Comparison of ENCODE assay signal across 5 cellular contexts in the genomic region with DNA sequence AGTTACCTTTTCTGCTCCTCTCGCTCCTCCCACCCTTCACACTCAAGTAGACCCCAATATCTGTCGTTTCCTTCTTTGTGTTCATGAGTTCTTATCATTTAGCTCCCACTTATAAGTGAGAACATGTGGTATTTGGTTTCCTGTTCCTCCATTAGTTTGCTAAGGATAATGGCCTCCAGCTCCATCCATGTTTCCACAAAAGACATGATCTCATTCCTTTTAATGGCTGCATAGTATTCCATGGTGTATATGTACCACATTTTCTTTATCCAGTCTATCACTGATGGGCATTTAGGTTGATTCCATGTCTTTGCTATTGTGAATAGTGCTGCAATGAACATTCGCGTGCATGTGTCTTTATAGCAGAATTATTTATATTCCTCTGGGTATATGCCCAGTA.
DNase-seq lines count a peak whose midpoint lies in the region; ATAC-seq, FAIRE-seq and TF ChIP-seq lines count a peak whose summit lies in the region.
"Not testable (repeated sequence)": the region's sequence is repeated elsewhere in the genome, so short reads cannot be mapped to it uniquely, and the experiment has no call there.

No MANE protein-coding gene starts in this region.

- H3K9me3 Mint-ChIP-seq in MCF 10A (ENCODE audit: unreplicated experiment): not testable (repeated sequence)

- H3K79me2 ChIP-seq in hepatocyte: not testable (repeated sequence)

- not testable (repeated sequence) for H3K36me3 ChIP-seq in HEK293 (ENCODE audit: control insufficient read depth in 2 of 2, insufficient read depth in 1 of 2, low read length in 2 of 2); Panc1 (ENCODE audit: control insufficient read depth, insufficient read depth, low read length); hepatocyte (replicated peaks; ENCODE audit: insufficient read depth, low read depth)

- BruUV-seq in Panc1 (replicated peaks; lab: Mats Ljungman, UMichigan); MCF 10A (replicated peaks; lab: Mats Ljungman, UMichigan): not testable (repeated sequence)

- CTCF ChIA-PET in A549 (lab: Yijun Ruan, JAX): interaction anchor here (1.1 to 1.6 kb wide), 4 partner anchors 9 to 806 kb away, joined by 4 to 5 read pairs (median 4); no protein-coding TSS in a partner anchor
- CTCF ChIA-PET in HEK293 (lab: Yijun Ruan, JAX): interaction anchor here (1.5 kb wide), 1 partner anchor 63 kb away, joined by 9 read pairs; no protein-coding TSS in a partner anchor
- CTCF ChIA-PET in Panc1 (lab: Charles Lee): not testable (repeated sequence)
- CTCF ChIA-PET in MCF 10A (lab: Yijun Ruan, JAX): interaction anchor here (0.9 kb wide), 2 partner anchors 55 to 805 kb away, joined by 3 read pairs; no protein-coding TSS in a partner anchor

- POLR2A ChIA-PET in A549 (lab: Yijun Ruan, JAX): interaction anchor here (1.0 to 2.7 kb wide), 2 partner anchors 73 to 91 kb away, joined by 3 to 16 read pairs; a partner anchor contains a TSS
- POLR2A ChIA-PET in HEK293 (lab: Yijun Ruan, JAX); Panc1 (lab: Charles Lee): not testable (repeated sequence)
- POLR2A ChIA-PET in MCF 10A (lab: Yijun Ruan, JAX): interaction anchor here (1.0 kb wide), 1 partner anchor 52 kb away, joined by 3 read pairs; no protein-coding TSS in a partner anchor

- 96% methylated on average over 4 of the region's 4 CpGs for WGBS in A549 (ENCODE audit: missing lambda C conversion rate)
- WGBS in hepatocyte (ENCODE audit: low lambda C conversion rate, missing lambda C conversion rate): 94% methylated on average over 4 of the region's 4 CpGs

- peak overlapping the region; percentile 83 for H3K27ac Mint-ChIP-seq in MCF 10A (ENCODE audit: low read depth, unreplicated experiment)

- not testable (repeated sequence) for H2AFZ ChIP-seq in hepatocyte

- H3K4me1 Mint-ChIP-seq in MCF 10A (ENCODE audit: insufficient read depth, unreplicated experiment): peaks cover 22% of the 10 kb centered on the region

- not testable (repeated sequence) for TF ChIP-seq EP300 in A549 (IDR thresholded peaks at IDR 0.05)

- H4K20me1 ChIP-seq in hepatocyte (ENCODE audit: insufficient read depth, poor library complexity, severe bottlenecking): not testable (repeated sequence)

- DNase-seq in A549 (ENCODE audit: low read depth in 1 of 2, low spot score in 1 of 2); Panc1 (ENCODE audit: low read depth, low spot score); MCF 10A (ENCODE audit: unreplicated experiment); hepatocyte (ENCODE audit: low spot score): not testable (repeated sequence)

- not testable (repeated sequence) for H3K27me3 ChIP-seq in Panc1 (ENCODE audit: control insufficient read depth, insufficient read depth, low read length); hepatocyte

- intact Hi-C loops in Panc1 (cut with micrococcal nuclease; ENCODE audit: unreplicated experiment): not testable (repeated sequence)
- intact Hi-C loops in MCF 10A (cut with micrococcal nuclease): loop anchor here (10.0 kb wide), 1 partner anchor 977 kb away; no protein-coding TSS in a partner anchor

- H3K9me2 ChIP-seq in hepatocyte (replicated peaks; ENCODE audit: insufficient read depth): not testable (repeated sequence)

- TF ChIP-seq RAD21 in A549 (conservative IDR thresholded peaks at IDR 0.05 in 1 of 2, IDR thresholded peaks at IDR 0.05 in 1 of 2): not testable (repeated sequence)

- not testable (repeated sequence) for TF ChIP-seq POLR2A in A549 (IDR thresholded peaks at IDR 0.05; ENCODE audit: low read length)

- not testable (repeated sequence) for FAIRE-seq in A549 (lab: Jason Lieb, UNC)

- ATAC-seq in A549, Panc1: not testable (repeated sequence)

- not testable (repeated sequence) for H3K4me3 ChIP-seq in A549; HEK293 (ENCODE audit: low read depth, low read length); Panc1 (ENCODE audit: low read depth in 2 of 2, low read length in 2 of 2); hepatocyte

- H3K4me3 Mint-ChIP-seq in MCF 10A (ENCODE audit: unreplicated experiment): not testable (repeated sequence)

- not testable (repeated sequence) for H3K36me3 Mint-ChIP-seq in MCF 10A (ENCODE audit: insufficient read depth, unreplicated experiment)

- TF ChIP-seq CTCF in A549 (IDR thresholded peaks at IDR 0.05); HEK293 (tag by site-specific recombination; IDR thresholded peaks at IDR 0.05); Panc1 (IDR thresholded peaks at IDR 0.05); MCF 10A (IDR thresholded peaks at IDR 0.05; ENCODE audit: unreplicated experiment); hepatocyte (IDR thresholded peaks at IDR 0.05; ENCODE audit: poor library complexity): not testable (repeated sequence)

- in situ Hi-C loops in Panc1 (cut with HindIII; ENCODE audit: low pct_unique_long_range_greater_than_20kb, low sequenced_read_pairs): not testable (repeated sequence)

- not testable (repeated sequence) for H3K4me2 ChIP-seq in A549, hepatocyte

- H3K27ac ChIP-seq in A549: peak overlapping the region; percentile 91 to 96
- not testable (repeated sequence) for H3K27ac ChIP-seq in HEK293 (ENCODE audit: extremely low read depth, low read depth, low read length)
- H3K27ac ChIP-seq in Panc1 (ENCODE audit: low read length): peak overlapping the region; percentile 92
- peak overlapping the region; percentile 93 for H3K27ac ChIP-seq in hepatocyte

- not testable (repeated sequence) for H3K27me3 Mint-ChIP-seq in MCF 10A (ENCODE audit: insufficient read depth, unreplicated experiment)

- not testable (repeated sequence) for H3K9me3 ChIP-seq in A549; HEK293 (ENCODE audit: control insufficient read depth, insufficient read depth, low read depth, low read length); Panc1 (ENCODE audit: control insufficient read depth, insufficient read depth, low read depth, low read length); hepatocyte (ENCODE audit: low read depth)

- H3K4me1 ChIP-seq in A549: peaks cover 65% of the 10 kb centered on the region
- H3K4me1 ChIP-seq in HEK293 (ENCODE audit: control insufficient read depth, insufficient read depth, low read length): peaks cover 26% of the 10 kb centered on the region
- peaks cover 36% of the 10 kb centered on the region for H3K4me1 ChIP-seq in Panc1 (ENCODE audit: control insufficient read depth, insufficient read depth, low read length)
- peaks cover 25% of the 10 kb centered on the region for H3K4me1 ChIP-seq in hepatocyte (ENCODE audit: insufficient read depth)

TF ChIP-seq in A549, 52 proteins besides CTCF, POLR2A, EP300 and RAD21:
- 0 out of 2 replicates have a peak, but pooled peaks have one; percentile 68 for TF ChIP-seq HOXA7 (CRISPR knock-in tag; IDR thresholded peaks at IDR 0.05)
- peak; percentile 66; the same call in 1 of the 2 replicates for TF ChIP-seq FOSB (CRISPR knock-in tag; IDR thresholded peaks at IDR 0.05)
- TF ChIP-seq HOXB5 (CRISPR knock-in tag; IDR thresholded peaks at IDR 0.05): peak; percentile 67; the same call in 1 of the 2 replicates

TF ChIP-seq in HEK293, 187 proteins besides CTCF, POLR2A, EP300 and RAD21:
- TF ChIP-seq, protein P1, sequence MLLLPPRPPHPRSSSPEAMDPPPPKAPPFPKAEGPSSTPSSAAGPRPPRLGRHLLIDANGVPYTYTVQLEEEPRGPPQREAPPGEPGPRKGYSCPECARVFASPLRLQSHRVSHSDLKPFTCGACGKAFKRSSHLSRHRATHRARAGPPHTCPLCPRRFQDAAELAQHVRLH (tag by site-specific recombination; IDR thresholded peaks at IDR 0.05): peak; percentile 91
- TF ChIP-seq ZNF146 (tag by site-specific recombination; IDR thresholded peaks at IDR 0.05): peak; percentile 99
- TF ChIP-seq KLF9 (tag by site-specific recombination; IDR thresholded peaks at IDR 0.05; ENCODE audit: low read depth): 0 out of 2 replicates have a peak, but pooled peaks have one; percentile 11
